Comparison of ENCODE assay signal across 40 cellular contexts in the genomic region with DNA sequence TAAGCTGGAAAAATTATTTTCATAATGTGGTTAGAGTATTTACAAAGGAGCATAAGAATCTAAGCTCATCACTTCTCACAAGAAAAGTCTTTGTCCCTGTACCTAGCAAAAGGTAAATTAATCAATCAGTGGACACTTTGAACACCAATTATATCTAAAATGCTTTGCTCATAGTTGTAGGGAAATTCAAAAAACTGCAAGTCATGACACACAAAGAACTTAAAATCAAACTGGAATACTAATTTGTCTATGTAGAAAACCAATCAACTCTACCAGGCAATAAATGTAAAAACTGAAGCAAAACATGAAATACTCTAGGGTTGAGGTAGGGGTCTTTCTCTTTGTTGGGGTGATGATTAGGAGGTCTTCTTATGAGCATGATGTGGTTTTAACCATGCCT.
"Had no signal": no experiment of that assay in that cellular context is flagged by ENCODE, and none has a peak within 500 bp of the region (broad histone marks: within the 10 kb centered on the region; RNA-seq: fewer than 3 reads in every experiment).

No MANE protein-coding gene starts in this region.

- DNase-seq: activated B cell treated with CpG ODN at 0.5 μM for 24 hours; activated CD4-positive, alpha-beta memory T cell treated with anti-CD3 and anti-CD28 coated beads for 36 hours; activated CD4-positive, alpha-beta T cell treated with anti-CD3 and anti-CD28 coated beads for 4 hours; activated CD4-positive, alpha-beta T cell treated with anti-CD3 and anti-CD28 coated beads, Interleukin-2, amount 10 ng/mL, durations not matched to agents 24 days and 14 days; activated CD4-positive, alpha-beta T cell treated with anti-CD3 and anti-CD28 coated beads, Interleukin-2, amount 50 U/mL, for 1 hour; activated CD4-positive, alpha-beta T cell treated with anti-CD3 and anti-CD28 coated beads, Interleukin-2, amount 50 U/mL, for 4 hours; activated CD4-positive, CD25-positive, alpha-beta regulatory T cell treated with anti-CD3 and anti-CD28 coated beads, Interleukin-2, amount 50 U/mL, for 72 hours; activated CD8-positive, alpha-beta memory T cell treated with anti-CD3 and anti-CD28 coated beads, Interleukin-2, amount 50 U/mL, for 4 hours; activated CD8-positive, alpha-beta T cell treated with anti-CD3 and anti-CD28 coated beads for 36 hours; activated effector memory CD4-positive, alpha-beta T cell treated with anti-CD3 and anti-CD28 coated beads, Interleukin-2, amount 50 U/mL, for 16 hours; activated gamma-delta T cell treated with Interleukin-2 at 50 U/mL for 16 hours; activated naive CD4-positive, alpha-beta T cell; activated naive CD4-positive, alpha-beta T cell treated with anti-CD3 and anti-CD28 coated beads for 36 hours; activated naive CD4-positive, alpha-beta T cell treated with anti-CD3 and anti-CD28 coated beads, Interleukin-2, amount 50 U/mL, for 16 hours; activated naive CD8-positive, alpha-beta T cell treated with anti-CD3 and anti-CD28 coated beads for 36 hours; activated T-cell treated with anti-CD3 and anti-CD28 coated beads for 4 hours; activated T-cell treated with anti-CD3 and anti-CD28 coated beads, Interleukin-2, amount 50 U/mL, for 1 hour; activated T-cell treated with anti-CD3 and anti-CD28 coated beads, Interleukin-2, amount 50 U/mL, for 4 hours; activated T-cell treated with anti-CD3 and anti-CD28 coated beads, Interleukin-2, amount 50 U/mL, for 72 hours; adrenal gland; amniotic stem cell; aorta; body of pancreas; brain microvascular endothelial cell; caudate nucleus; cerebellar nuclear complex; T-helper 1 cell; T-helper 2 cell; T-helper 9 cell had no signal

- H3K36me3 Mint-ChIP-seq: activated CD4-positive, alpha-beta memory T cell treated with anti-CD3 and anti-CD28 coated beads for 36 hours; activated naive CD4-positive, alpha-beta T cell treated with anti-CD3 and anti-CD28 coated beads, Interleukin-2, amount 50 U/mL, for 72 hours; activated naive CD8-positive, alpha-beta T cell treated with anti-CD3 and anti-CD28 coated beads for 36 hours had no signal

- H3K27ac Mint-ChIP-seq: activated B cell treated with CpG ODN at 0.5 μM for 24 hours; activated CD4-positive, alpha-beta memory T cell treated with anti-CD3 and anti-CD28 coated beads for 36 hours; activated CD8-positive, alpha-beta T cell treated with anti-CD3 and anti-CD28 coated beads for 36 hours; activated naive CD4-positive, alpha-beta T cell treated with anti-CD3 and anti-CD28 coated beads for 36 hours; activated naive CD4-positive, alpha-beta T cell treated with anti-CD3 and anti-CD28 coated beads, Interleukin-2, amount 50 U/mL, for 72 hours; activated naive CD8-positive, alpha-beta T cell treated with anti-CD3 and anti-CD28 coated beads for 36 hours; activated T-cell treated with anti-CD3 and anti-CD28 coated beads, Interleukin-2, amount 50 U/mL, for 72 hours; activated T-helper 1 cell treated with anti-CD3 and anti-CD28 coated beads, Interleukin-12 subunit alpha, Interleukin-12 subunit beta, Interleukin-2, Interleukin-4 antibody, amounts not matched to agents 30 ng/mL and 10 ng/mL and 1 ng/mL, durations not matched to agents 14 hours and 24 hours and 36 hours; activated T-helper 17 cell treated with anti-CD3 and anti-CD28 coated beads, Interleukin-2, amount 50 U/mL, for 72 hours; T-helper 1 cell treated with Interleukin-12 subunit alpha and Interleukin-12 subunit beta and Interleukin-4 antibody, amounts not matched to agents 30 μg/mL and 1 μg/mL, for 36 hours; T-helper 2 cell treated with Interferon-gamma antibody and Interleukin-4, amounts not matched to agents 5 μg/mL and 100 μg/mL, for 36 hours had no signal

- FAIRE-seq: astrocyte, bronchial epithelial cell, TTC549 had no signal

- H3K4me3 Mint-ChIP-seq: activated B cell treated with CpG ODN at 0.5 μM for 24 hours; activated CD4-positive, alpha-beta memory T cell treated with anti-CD3 and anti-CD28 coated beads for 36 hours; activated CD4-positive, alpha-beta T cell treated with anti-CD3 and anti-CD28 coated beads, Interleukin-2, amount 10 ng/mL, durations not matched to agents 24 days and 14 days; activated CD8-positive, alpha-beta T cell treated with anti-CD3 and anti-CD28 coated beads for 36 hours; activated naive CD4-positive, alpha-beta T cell treated with anti-CD3 and anti-CD28 coated beads for 36 hours; activated naive CD8-positive, alpha-beta T cell treated with anti-CD3 and anti-CD28 coated beads for 36 hours; activated T-cell treated with anti-CD3 and anti-CD28 coated beads, Interleukin-2, amount 50 U/mL, for 4 hours; activated T-cell treated with anti-CD3 and anti-CD28 coated beads, Interleukin-2, amount 50 U/mL, for 72 hours; activated T-helper 1 cell treated with anti-CD3 and anti-CD28 coated beads, Interleukin-12 subunit alpha, Interleukin-12 subunit beta, Interleukin-2, Interleukin-4 antibody, amounts not matched to agents 30 ng/mL and 10 ng/mL and 1 ng/mL, durations not matched to agents 14 hours and 24 hours and 36 hours; activated T-helper 17 cell treated with anti-CD3 and anti-CD28 coated beads, Interleukin-2, amount 50 U/mL, for 72 hours; central memory CD8-positive, alpha-beta T cell; T-helper 1 cell treated with Interleukin-12 subunit alpha and Interleukin-12 subunit beta and Interleukin-4 antibody, amounts not matched to agents 30 μg/mL and 1 μg/mL, for 36 hours; T-helper 2 cell treated with Interferon-gamma antibody and Interleukin-4, amounts not matched to agents 5 μg/mL and 100 μg/mL, for 36 hours had no signal

- H3K27me3 ChIP-seq: adrenal gland, body of pancreas, brain microvascular endothelial cell, cardiac muscle cell had no signal

- H3K27me3 Mint-ChIP-seq: activated B cell treated with CpG ODN at 0.5 μM for 24 hours; activated naive CD8-positive, alpha-beta T cell treated with anti-CD3 and anti-CD28 coated beads for 36 hours had no signal

- H3K9me3 ChIP-seq: adrenal gland, body of pancreas had no signal

- H3K36me3 ChIP-seq: adrenal gland, brain microvascular endothelial cell, cardiac muscle cell had no signal

- ATAC-seq: activated CD8-positive, alpha-beta T cell treated with anti-CD3 and anti-CD28 coated beads for 36 hours; activated naive CD4-positive, alpha-beta T cell treated with anti-CD3 and anti-CD28 coated beads, Interleukin-2, amount 50 U/mL, for 72 hours; activated T-cell treated with anti-CD3 and anti-CD28 coated beads, Interleukin-2, amount 50 U/mL, for 4 hours; activated T-cell treated with anti-CD3 and anti-CD28 coated beads, Interleukin-2, amount 50 U/mL, for 72 hours; activated T-helper 17 cell treated with anti-CD3 and anti-CD28 coated beads, Interleukin-2, amount 50 U/mL, for 72 hours; body of pancreas had no signal

- H3K4me1 ChIP-seq: adrenal gland had no signal

- H3K9me3 Mint-ChIP-seq: activated B cell treated with CpG ODN at 0.5 μM for 24 hours; activated CD4-positive, alpha-beta memory T cell treated with anti-CD3 and anti-CD28 coated beads for 36 hours; activated CD4-positive, alpha-beta T cell treated with anti-CD3 and anti-CD28 coated beads, Interleukin-2, amount 10 ng/mL, durations not matched to agents 24 days and 14 days; activated CD8-positive, alpha-beta T cell treated with anti-CD3 and anti-CD28 coated beads for 36 hours; activated naive CD4-positive, alpha-beta T cell treated with anti-CD3 and anti-CD28 coated beads for 36 hours; activated naive CD4-positive, alpha-beta T cell treated with anti-CD3 and anti-CD28 coated beads, Interleukin-2, amount 50 U/mL, for 72 hours; activated naive CD8-positive, alpha-beta T cell treated with anti-CD3 and anti-CD28 coated beads for 36 hours; activated T-cell treated with anti-CD3 and anti-CD28 coated beads, Interleukin-2, amount 50 U/mL, for 4 hours; activated T-helper 1 cell treated with anti-CD3 and anti-CD28 coated beads, Interleukin-12 subunit alpha, Interleukin-12 subunit beta, Interleukin-2, Interleukin-4 antibody, amounts not matched to agents 30 ng/mL and 10 ng/mL and 1 ng/mL, durations not matched to agents 14 hours and 24 hours and 36 hours; activated T-helper 17 cell treated with anti-CD3 and anti-CD28 coated beads, Interleukin-2, amount 50 U/mL, for 72 hours; central memory CD8-positive, alpha-beta T cell; T-helper 1 cell treated with Interleukin-12 subunit alpha and Interleukin-12 subunit beta and Interleukin-4 antibody, amounts not matched to agents 30 μg/mL and 1 μg/mL, for 36 hours; T-helper 2 cell treated with Interferon-gamma antibody and Interleukin-4, amounts not matched to agents 5 μg/mL and 100 μg/mL, for 36 hours had no signal

- H3K4me1 Mint-ChIP-seq: activated B cell treated with CpG ODN at 0.5 μM for 24 hours; activated naive CD8-positive, alpha-beta T cell treated with anti-CD3 and anti-CD28 coated beads for 36 hours; activated T-helper 17 cell treated with anti-CD3 and anti-CD28 coated beads, Interleukin-2, amount 50 U/mL, for 72 hours; central memory CD8-positive, alpha-beta T cell had no signal

- H3K27ac ChIP-seq: adrenal gland, body of pancreas, brain microvascular endothelial cell, cardiac muscle cell, VCaP had no signal

- H3K4me3 ChIP-seq: adrenal gland, body of pancreas, cardiac muscle cell had no signal
